Comparison of ENCODE assay signal across 1 cellular context in genomic region chr2:1730047-1730937, GRCh38.
TF ChIP-seq lines count a peak whose summit lies in the region.

No MANE protein-coding gene starts in this region.

TF ChIP-seq in IMR-90, 13 proteins besides CTCF, POLR2A, EP300 and RAD21 (continued from another document):
- 0 out of 2 replicates have a peak, but pooled peaks have one; percentile 0 for TF ChIP-seq USF2 (IDR thresholded peaks at IDR 0.05; ENCODE audit: low read depth, low read length)
- peak; percentile 0; the same call in 1 of the 2 replicates for TF ChIP-seq MAFK (IDR thresholded peaks at IDR 0.05; ENCODE audit: low read depth, low read length)
- no peak for TF ChIP-seq NFE2L2 (IDR thresholded peaks at IDR 0.05; ENCODE audit: low read depth, low read length)
- peak; percentile 84 for TF ChIP-seq BHLHE40 (IDR thresholded peaks at IDR 0.05; ENCODE audit: low read depth, low read length)
